In genomic region chr20:19628570-19629134, GRCh38 we compare ENCODE assay signal across 8 cellular contexts.
A peak's percentile ranks its signal among the peaks of the same experiment; 100 is the strongest.
DNase-seq lines count a peak whose midpoint lies in the region; ATAC-seq, FAIRE-seq and TF ChIP-seq lines count a peak whose summit lies in the region.

No MANE protein-coding gene starts in this region.

- H3K4me1 ChIP-seq in astrocyte (ENCODE audit: insufficient read depth, low read length), result no peaks in the 10 kb centered on the region

- DNase-seq in AG09319 (ENCODE audit: extremely low read depth, low read depth), result peak; percentile 24
- DNase-seq in GM12892 (ENCODE audit: insufficient read length), result peak; percentile 15
- DNase-seq in HUDEP-2 (lab: John Stamatoyannopoulos, UW; ENCODE audit: unreplicated experiment in 76 of 76), result peak in 54 of 76 experiments; percentile 1 to 73 (median 30)
- peak; percentile 43 for DNase-seq in NOMO-1 treated with DMSO at 0.1 percent for 48 hours (lab: John Stamatoyannopoulos, UW; ENCODE audit: unreplicated experiment)
- DNase-seq in astrocyte (ENCODE audit: low read depth), result peak; percentile 32
- peak; percentile 78 for DNase-seq in iPS-NIHi7 (ENCODE audit: extremely low spot score)
- peak; percentile 54 to 59 for DNase-seq in stimulated activated CD4-positive, alpha-beta T cell treated with anti-CD3 and anti-CD28 coated beads, Interleukin-2, amount 100 ng/mL, for 48 hours

- H4K20me1 ChIP-seq in astrocyte (ENCODE audit: insufficient read depth, low read length), result no peaks in the 10 kb centered on the region

- no peak overlapping the region for H3K4me2 ChIP-seq in astrocyte (ENCODE audit: low read length)

- H3K9me3 Mint-ChIP-seq in astrocyte (ENCODE audit: unreplicated experiment), result peaks cover 9% of the 10 kb centered on the region

- H3K4me1 Mint-ChIP-seq in astrocyte (ENCODE audit: low read depth, unreplicated experiment), result no peaks in the 10 kb centered on the region

- H3K4me3 Mint-ChIP-seq in astrocyte (ENCODE audit: unreplicated experiment), result no peak overlapping the region

- no peak overlapping the region for H3K27ac ChIP-seq in astrocyte (ENCODE audit: low read depth, low read length)

- no peak overlapping the region for H2AFZ ChIP-seq in astrocyte (ENCODE audit: low read depth, low read length)

- H3K27ac Mint-ChIP-seq in astrocyte (ENCODE audit: unreplicated experiment), result peak overlapping the region; percentile 80

- no peaks in the 10 kb centered on the region for H3K36me3 Mint-ChIP-seq in astrocyte (ENCODE audit: low read depth, unreplicated experiment)

- no peak overlapping the region for H3K4me3 ChIP-seq in astrocyte (ENCODE audit: insufficient read depth, low read depth, low read length)

- peaks cover 3% of the 10 kb centered on the region for H3K27me3 Mint-ChIP-seq in astrocyte (ENCODE audit: low read depth, unreplicated experiment)

- H3K36me3 ChIP-seq in astrocyte (ENCODE audit: insufficient read depth, low read length), result no peaks in the 10 kb centered on the region

- H3K27me3 ChIP-seq in astrocyte (ENCODE audit: insufficient read depth, low read length), result no peaks in the 10 kb centered on the region

- ATAC-seq in HG03045 (IDR thresholded peaks at IDR 0.05; ENCODE audit: unreplicated experiment), result no peak

- peak; percentile 73 for TF ChIP-seq CTCF in AG09319 (IDR thresholded peaks at IDR 0.05; ENCODE audit: low read depth, low read length)
- peak; percentile 61 for TF ChIP-seq CTCF in astrocyte (IDR thresholded peaks at IDR 0.05; ENCODE audit: insufficient read depth, low read depth, low read length)

- no peak for TF ChIP-seq POLR2A in GM12892 (IDR thresholded peaks at IDR 0.05; ENCODE audit: low read depth, low read length)

- H3K9me3 ChIP-seq in astrocyte (ENCODE audit: insufficient read depth, low read depth, low read length), result no peaks in the 10 kb centered on the region

- peak; percentile 27 for FAIRE-seq in GM12892 (lab: Jason Lieb, UNC)
- FAIRE-seq in astrocyte (lab: Jason Lieb, UNC), result peak; percentile 37

- no peaks in the 10 kb centered on the region for H3K79me2 ChIP-seq in astrocyte (ENCODE audit: insufficient read depth, low read length)

- H3K9ac ChIP-seq in astrocyte (ENCODE audit: low read length), result no peak overlapping the region

Comparison
In these comparisons a context has a peak if more than half of its experiments do, and no peak if none do; other contexts are left out.
1. DNase-seq: peak in every context shown above with its lines; median percentile 78 in iPS-NIHi7; 56 in stimulated activated CD4-positive, alpha-beta T cell treated with anti-CD3 and anti-CD28 coated beads, Interleukin-2, amount 100 ng/mL, for 48 hours; 43 in NOMO-1 treated with DMSO at 0.1 percent for 48 hours; 32 in astrocyte; 30 in HUDEP-2; 24 in AG09319; 15 in GM12892.